8 cellular contexts compared by ENCODE assay signal in genomic region chr11:6892400-6892799, GRCh38. TPM values are rescaled to one million over a fixed set of nuclear protein-coding genes. Genes with fewer than 3 reads are reported as not detected.
"Had no signal": no experiment of that assay in that cellular context is flagged by ENCODE, and none has a peak within 500 bp of the region (broad histone marks: within the 10 kb centered on the region; RNA-seq: fewer than 3 reads in every experiment).

Gene OR2D2 (minus strand): TSS chr11:6892500. CDS start chr11:6892500, 0 bp downstream.

- H3K4me3 ChIP-seq: GM12878 had no signal

- FAIRE-seq: G401.6, GM12878, GM12891, GM18507, GM19239 had no signal

- ATAC-seq: GM12878 had no signal

- DNase-seq: GDM1, GF-D8 had no signal

RNA-seq across cellular contexts. Expression of gene OR2D2, which starts in this region (rescaled TPM):
- total RNA-seq: G401, GM12878 had no signal
- polyA plus RNA-seq: GM12878 had no signal
